23 cellular contexts compared by ENCODE assay signal in the genomic region with DNA sequence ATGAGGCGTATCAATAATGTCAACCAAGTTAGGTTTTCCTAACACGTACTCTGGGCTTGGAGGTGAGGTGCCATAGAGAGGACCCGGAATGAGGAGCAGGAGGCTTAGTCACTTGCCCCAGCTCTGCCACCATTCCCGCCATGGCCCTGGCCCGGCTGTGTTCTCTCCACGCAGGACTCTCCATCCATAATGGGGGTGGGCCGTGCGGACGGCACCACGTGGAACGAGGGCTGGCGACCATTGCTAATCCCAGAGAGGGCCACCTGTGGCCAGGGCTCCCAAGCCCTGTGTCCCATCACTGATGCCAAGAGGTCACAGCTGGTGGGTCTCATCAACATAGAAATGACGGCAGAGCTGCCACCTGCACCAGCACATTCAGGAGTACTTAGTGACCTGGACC.
"Had no signal": no experiment of that assay in that cellular context is flagged by ENCODE, and none has a peak within 500 bp of the region (broad histone marks: within the 10 kb centered on the region; RNA-seq: fewer than 3 reads in every experiment).

No MANE protein-coding gene starts in this region.

- H3K27ac ChIP-seq: coronary artery, heart right ventricle, left ventricle myocardium inferior, neural progenitor cell, parathyroid adenoma, psoas muscle, right lobe of liver, tibial nerve had no signal

- H3K4me3 ChIP-seq: coronary artery, dorsolateral prefrontal cortex, heart right ventricle, left ventricle myocardium inferior, lung, mucosa of descending colon, neural progenitor cell, psoas muscle, right lobe of liver, tibial nerve had no signal

- DNase-seq: caudate nucleus; dorsolateral prefrontal cortex; effector CD8-positive, alpha-beta T cell; heart right ventricle; hypothalamus; left ventricle myocardium inferior; mesenchymal stem cell; mucosa of descending colon; occipital lobe; psoas muscle; retina; right lobe of liver; stimulated activated CD4-positive, alpha-beta T cell treated with anti-CD3 and anti-CD28 coated beads, Interleukin-4, amount 100 ng/mL, for 1 hour; stimulated activated CD8-positive, alpha-beta memory T cell treated with anti-CD3 and anti-CD28 coated beads, Interleukin-4, amount 100 ng/mL, for 48 hours; stimulated activated naive CD8-positive, alpha-beta T cell treated with anti-CD3 and anti-CD28 coated beads, Interleukin-15, Interleukin-2, amounts not matched to agents 100 U/mL and 50 U/mL, for 24 hours had no signal

- ATAC-seq: esophagus mucosa; heart right ventricle; mucosa of descending colon; naive thymus-derived CD8-positive, alpha-beta T cell; psoas muscle; right lobe of liver; stimulated activated effector memory CD8-positive, alpha-beta T cell treated with anti-CD3 and anti-CD28 coated beads, Interleukin-12 subunit alpha, Interleukin-12 subunit beta, amount 100 ng/mL, for 72 hours; stimulated activated naive CD8-positive, alpha-beta T cell treated with anti-CD3 and anti-CD28 coated beads, Interleukin-15, Interleukin-2, amounts not matched to agents 100 U/mL and 50 U/mL, for 24 hours had no signal

- H3K4me1 ChIP-seq: heart right ventricle, left ventricle myocardium inferior, parathyroid adenoma, psoas muscle, right lobe of liver, tibial nerve had no signal

- H3K36me3 ChIP-seq: heart right ventricle, left ventricle myocardium inferior, neural progenitor cell, right lobe of liver, tibial nerve had no signal

- H3K27me3 ChIP-seq: dorsolateral prefrontal cortex, neural progenitor cell, right lobe of liver, tibial nerve had no signal

- H3K9me3 ChIP-seq: heart right ventricle, left ventricle myocardium inferior, mucosa of descending colon, psoas muscle, right lobe of liver, tibial nerve had no signal
